Comparison of ENCODE assay signal across 17 cellular contexts in the genomic region with DNA sequence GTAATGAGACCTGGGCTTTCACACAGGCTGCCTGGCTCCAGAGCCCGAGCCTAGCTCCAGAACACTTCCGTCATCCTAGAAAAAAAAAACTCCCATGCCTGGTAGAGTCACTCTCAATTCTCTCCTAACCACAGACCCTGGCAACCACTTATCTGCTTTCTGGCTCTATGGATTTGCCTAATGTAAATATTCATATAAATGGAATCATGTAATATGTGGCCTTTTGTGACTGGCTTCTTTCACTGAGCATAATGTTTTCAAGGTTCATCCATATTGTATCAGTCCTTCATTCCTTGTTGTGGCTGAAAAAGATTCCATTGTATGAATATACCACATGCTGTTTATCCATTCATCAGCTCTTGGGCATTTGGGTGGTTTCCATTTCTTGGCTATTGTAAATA.
A peak's percentile ranks its signal among the peaks of the same experiment; 100 is the strongest.
DNase-seq lines count a peak whose midpoint lies in the region; ATAC-seq and TF ChIP-seq lines count a peak whose summit lies in the region.
"Had no signal": no experiment of that assay in that cellular context is flagged by ENCODE, and none has a peak within 500 bp of the region (broad histone marks: within the 10 kb centered on the region; RNA-seq: fewer than 3 reads in every experiment).

No MANE protein-coding gene starts in this region.

- H3K9ac ChIP-seq in adipocyte (ENCODE audit: low read length), result no peak overlapping the region

- H3K27me3 ChIP-seq in MG63 (no peaks in the 10 kb centered on the region), adipocyte (replicated peaks; ENCODE audit: control insufficient read depth, insufficient read depth, low read length) (no peaks in the 10 kb centered on the region)
- H3K27me3 ChIP-seq: right atrium auricular region had no signal

- DNase-seq in AG10803 (ENCODE audit: low read depth) (peak; percentile 67), MG63 (peak; percentile 70), adipocyte (ENCODE audit: low read depth) (peak; percentile 64), foreskin melanocyte (peak; percentile 35), NOMO-1 (lab: John Stamatoyannopoulos, UW; ENCODE audit: unreplicated experiment in 2 of 2) (no peak), KBM-7 (no peak), substantia nigra (lab: John Stamatoyannopoulos, UW) (no peak)
- DNase-seq: activated CD8-positive, alpha-beta memory T cell treated with anti-CD3 and anti-CD28 coated beads, Interleukin-2, amount 50 U/mL, for 4 hours; activated naive CD4-positive, alpha-beta T cell treated with anti-CD3 and anti-CD28 coated beads, Interleukin-2, amount 50 U/mL, for 16 hours; AML-193; endodermal cell; Karpas-422; NCI-H187; NCI-H774; T-helper 17 cell had no signal

- H3K36me3 ChIP-seq in MG63 (no peaks in the 10 kb centered on the region), adipocyte (ENCODE audit: control insufficient read depth, insufficient read depth, low read length, severe bottlenecking) (no peaks in the 10 kb centered on the region)
- H3K36me3 ChIP-seq: right atrium auricular region had no signal

- in situ Hi-C loops in KBM-7 (cut with MboI; ENCODE audit: low pct_unique_long_range_greater_than_20kb, low sequenced_read_pairs), result no loop called here

- ATAC-seq in GM19463 (IDR thresholded peaks at IDR 0.05; ENCODE audit: unreplicated experiment), result no peak
- ATAC-seq: T-helper 17 cell had no signal

- H3K4me3 ChIP-seq in AG10803 (ENCODE audit: low read length) (no peak overlapping the region), MG63 (no peak overlapping the region), adipocyte (ENCODE audit: low read length) (no peak overlapping the region)
- H3K4me3 ChIP-seq: right atrium auricular region had no signal

- no peak overlapping the region for H3K27ac ChIP-seq in substantia nigra (ENCODE audit: low read depth, low read length, poor library complexity, severe bottlenecking)
- H3K27ac ChIP-seq: right atrium auricular region had no signal

- H3K9me3 ChIP-seq in MG63 (no peaks in the 10 kb centered on the region), adipocyte (ENCODE audit: control insufficient read depth, low read length) (no peaks in the 10 kb centered on the region)
- H3K9me3 ChIP-seq: right atrium auricular region had no signal

- no peak for TF ChIP-seq CTCF in AG10803 (conservative IDR thresholded peaks at IDR 0.05; ENCODE audit: low read length)

- H3K4me1 ChIP-seq in adipocyte (ENCODE audit: control insufficient read depth, insufficient read depth, low read length), result peaks cover 34% of the 10 kb centered on the region

Comparison
In these comparisons a context has a peak if more than half of its experiments do, and no peak if none do; other contexts are left out.
1. DNase-seq: peak in AG10803 (single experiment), MG63 (single experiment), adipocyte (single experiment) and foreskin melanocyte (single experiment); none in NOMO-1 (0 of 2), KBM-7 (single experiment) and substantia nigra (0 of 49).